22 cellular contexts compared by ENCODE assay signal in genomic region chr1:87140831-87141540, GRCh38.
DNase-seq lines count a peak whose midpoint lies in the region; ATAC-seq, FAIRE-seq and TF ChIP-seq lines count a peak whose summit lies in the region.
"Had no signal": no experiment of that assay in that cellular context is flagged by ENCODE, and none has a peak within 500 bp of the region (broad histone marks: within the 10 kb centered on the region; RNA-seq: fewer than 3 reads in every experiment).

No MANE protein-coding gene starts in this region.

- no peak for FAIRE-seq in H54 (lab: Jason Lieb, UNC)
- FAIRE-seq: colon, GM18507, small intestine had no signal

- H3K4me3 Mint-ChIP-seq in type B pancreatic cell, result peak overlapping the region; percentile 38
- H3K4me3 Mint-ChIP-seq: activated CD8-positive, alpha-beta memory T cell treated with anti-CD3 and anti-CD28 coated beads, Interleukin-2, amount 10 ng/mL, durations not matched to agents 7 days and 5 days had no signal

- POLR2A ChIA-PET in RWPE1 (lab: Yijun Ruan, JAX; ENCODE audit: low non-redundant PET), result no interaction called here

- ATAC-seq in GM18858 (IDR thresholded peaks at IDR 0.05; ENCODE audit: unreplicated experiment) (no peak), HG03135 (IDR thresholded peaks at IDR 0.05; ENCODE audit: unreplicated experiment) (no peak)
- ATAC-seq: activated CD4-positive, CD25-positive, alpha-beta regulatory T cell treated with anti-CD3 and anti-CD28 coated beads, Interleukin-2, amount 50 U/mL, for 24 hours; activated CD8-positive, alpha-beta memory T cell treated with anti-CD3 and anti-CD28 coated beads, Interleukin-2, amount 10 ng/mL, durations not matched to agents 7 days and 5 days had no signal

- H3K4me3 ChIP-seq in esophagus squamous epithelium, result no peak overlapping the region
- H3K4me3 ChIP-seq: BLaER1 treated with 17β-estradiol and CSF1 and Interleukin-3, amounts not matched to agents 10 nM and 100 nM; HAP-1 had no signal

- DNase-seq in H54 (ENCODE audit: insufficient read length, low spot score) (peak; percentile 58), RWPE1 (ENCODE audit: low spot score) (peak; percentile 84), esophagus squamous epithelium (lab: John Stamatoyannopoulos, UW) (no peak), type B pancreatic cell (ENCODE audit: extremely low spot score, unreplicated experiment) (no peak), DMS153 treated with DMSO at 0.1 percent for 48 hours (lab: John Stamatoyannopoulos, UW; ENCODE audit: unreplicated experiment) (no peak)
- DNase-seq: activated CD8-positive, alpha-beta memory T cell treated with anti-CD3 and anti-CD28 coated beads, Interleukin-2, amount 10 ng/mL, durations not matched to agents 7 days and 5 days; activated gamma-delta T cell treated with Interleukin-2 at 50 U/mL for 16 hours; DMS 273 treated with DMSO at 0.1 percent for 48 hours; NCI-H146; SIG-M5; small intestine; stimulated activated CD4-positive, alpha-beta T cell treated with anti-CD3 and anti-CD28 coated beads, Interleukin-4, amount 100 ng/mL, for 4 hours; stimulated activated CD8-positive, alpha-beta memory T cell treated with anti-CD3 and anti-CD28 coated beads, Interleukin-4, amount 100 ng/mL, for 48 hours; T-helper 2 cell had no signal

- H3K27ac ChIP-seq in RWPE1 (no peak overlapping the region), esophagus squamous epithelium (peak overlapping the region in 3 of 4 donors; percentile 17 to 64 (median 58))
- H3K27ac ChIP-seq: BLaER1 treated with 17β-estradiol and CSF1 and Interleukin-3, amounts not matched to agents 10 nM and 100 nM; parathyroid adenoma had no signal

- H3K4me1 ChIP-seq in esophagus squamous epithelium, result peaks cover 0 to 9% (median 0%) of the 10 kb centered on the region in 3 donors
- H3K4me1 ChIP-seq: BLaER1 treated with 17β-estradiol and CSF1 and Interleukin-3, amounts not matched to agents 10 nM and 100 nM; HAP-1; parathyroid adenoma had no signal

- H3K27me3 Mint-ChIP-seq in type B pancreatic cell, result peaks cover 15% of the 10 kb centered on the region

- 45 to 80% methylated on average over 2 of the region's 2 CpGs for WGBS in esophagus squamous epithelium, 2 donors

- peaks cover 11% of the 10 kb centered on the region for H3K9me3 Mint-ChIP-seq in type B pancreatic cell

- intact Hi-C loops in esophagus squamous epithelium (cut with DNase I), result no loop called here

- TF ChIP-seq CTCF in RWPE1 (conservative IDR thresholded peaks at IDR 0.05; ENCODE audit: low read depth) (no peak), esophagus squamous epithelium (IDR thresholded peaks at IDR 0.05) (no peak), type B pancreatic cell (conservative IDR thresholded peaks at IDR 0.05) (no peak)

- H3K9me3 ChIP-seq in esophagus squamous epithelium, result no peaks in the 10 kb centered on the region
- H3K9me3 ChIP-seq: BLaER1 treated with 17β-estradiol and CSF1 and Interleukin-3, amounts not matched to agents 10 nM and 100 nM; HAP-1 had no signal

- H3K27ac Mint-ChIP-seq in type B pancreatic cell, result peak overlapping the region; percentile 93
- H3K27ac Mint-ChIP-seq: activated CD8-positive, alpha-beta memory T cell treated with anti-CD3 and anti-CD28 coated beads, Interleukin-2, amount 10 ng/mL, durations not matched to agents 7 days and 5 days had no signal

- no peaks in the 10 kb centered on the region for H3K36me3 Mint-ChIP-seq in type B pancreatic cell
- H3K36me3 Mint-ChIP-seq: activated CD8-positive, alpha-beta memory T cell treated with anti-CD3 and anti-CD28 coated beads, Interleukin-2, amount 10 ng/mL, durations not matched to agents 7 days and 5 days had no signal

- CTCF ChIA-PET in RWPE1 (lab: Yijun Ruan, JAX), result no interaction called here

- TF ChIP-seq POLR2A in H54 (IDR thresholded peaks at IDR 0.05; ENCODE audit: low read depth, low read length) (no peak), esophagus squamous epithelium (IDR thresholded peaks at IDR 0.05) (no peak)

- H3K4me1 Mint-ChIP-seq in type B pancreatic cell (ENCODE audit: unreplicated experiment), result peaks cover 5% of the 10 kb centered on the region
- H3K4me1 Mint-ChIP-seq: activated CD8-positive, alpha-beta memory T cell treated with anti-CD3 and anti-CD28 coated beads, Interleukin-2, amount 10 ng/mL, durations not matched to agents 7 days and 5 days had no signal

- no peaks in the 10 kb centered on the region for H3K27me3 ChIP-seq in esophagus squamous epithelium
- H3K27me3 ChIP-seq: BLaER1 treated with 17β-estradiol and CSF1 and Interleukin-3, amounts not matched to agents 10 nM and 100 nM had no signal

- H3K36me3 ChIP-seq in esophagus squamous epithelium, result no peaks in the 10 kb centered on the region
- H3K36me3 ChIP-seq: BLaER1 treated with 17β-estradiol and CSF1 and Interleukin-3, amounts not matched to agents 10 nM and 100 nM; HAP-1 had no signal

Comparison
In these comparisons a context has a peak if more than half of its experiments do, and no peak if none do; other contexts are left out.
1. DNase-seq: peak in H54 (single experiment) and RWPE1 (single experiment); none in esophagus squamous epithelium (single experiment), type B pancreatic cell (single experiment) and DMS153 treated with DMSO at 0.1 percent for 48 hours (single experiment).